18 cellular contexts compared by ENCODE assay signal in the genomic region with DNA sequence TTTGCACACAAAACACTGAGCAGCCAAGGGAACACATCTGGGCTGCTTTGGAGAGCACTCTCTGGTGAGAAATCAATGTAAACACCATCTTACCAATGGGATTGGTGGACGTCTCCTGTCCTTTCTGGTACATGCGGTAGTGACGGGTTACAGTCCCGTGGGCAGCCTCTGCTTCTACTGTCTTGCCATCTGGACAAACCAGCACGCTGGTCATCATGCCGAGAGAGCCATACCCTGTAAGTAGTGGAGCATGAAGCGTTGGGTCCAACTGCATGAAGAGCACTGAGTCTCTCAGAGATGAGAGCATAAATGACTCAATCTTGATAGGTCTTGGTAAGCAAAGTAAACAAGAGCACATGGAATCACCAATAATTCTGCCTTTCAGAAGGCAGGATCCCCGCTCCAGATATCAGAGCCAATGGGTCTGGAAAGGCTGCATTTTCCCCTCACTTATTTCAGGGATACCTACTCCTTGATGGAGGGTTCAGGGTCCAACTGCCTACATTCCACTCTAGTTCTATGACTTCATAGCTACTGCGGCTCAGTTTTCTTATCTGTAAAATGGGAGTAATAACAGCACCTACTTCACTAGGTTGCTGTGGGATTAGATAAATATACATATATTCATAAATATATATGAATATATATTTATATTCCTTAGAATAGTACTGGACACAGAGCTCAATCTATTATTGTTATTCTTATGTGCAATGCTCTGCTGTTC. TPM values are rescaled to one million over a fixed set of nuclear protein-coding genes. Genes with fewer than 3 reads are reported as not detected.
DNase-seq lines count a peak whose midpoint lies in the region; ATAC-seq, FAIRE-seq and TF ChIP-seq lines count a peak whose summit lies in the region.
"Had no signal": no experiment of that assay in that cellular context is flagged by ENCODE, and none has a peak within 500 bp of the region (broad histone marks: within the 10 kb centered on the region; RNA-seq: fewer than 3 reads in every experiment).

No MANE protein-coding gene starts in this region.

- H3K27ac Mint-ChIP-seq in nephron progenitor cell, result peak overlapping the region; percentile 14
- H3K27ac Mint-ChIP-seq: CD4-positive, alpha-beta T cell had no signal

- no peaks in the 10 kb centered on the region for H3K27me3 Mint-ChIP-seq in nephron progenitor cell (ENCODE audit: low read depth, poor library complexity)
- H3K27me3 Mint-ChIP-seq: CD4-positive, alpha-beta T cell had no signal

- H3K4me1 ChIP-seq in HepG2 (ENCODE audit: insufficient read depth, low read length) (peaks cover 20% of the 10 kb centered on the region), right lobe of liver (peaks cover 0 to 47% (median 5%) of the 10 kb centered on the region in 4 donors), hepatocyte (ENCODE audit: insufficient read depth) (peaks cover 7% of the 10 kb centered on the region), body of pancreas (peaks cover 5% of the 10 kb centered on the region)
- H3K4me1 ChIP-seq: BLaER1 treated with 17β-estradiol and CSF1 and Interleukin-3, amounts not matched to agents 10 nM and 100 nM; HAP-1 had no signal

- no peak for TF ChIP-seq CTCF in HepG2 (CRISPR knock-in tag; IDR thresholded peaks at IDR 0.05)
- no peak for TF ChIP-seq CTCF in right lobe of liver (IDR thresholded peaks at IDR 0.05)
- TF ChIP-seq CTCF in hepatocyte (IDR thresholded peaks at IDR 0.05; ENCODE audit: poor library complexity), result no peak
- no peak for TF ChIP-seq CTCF in nephron progenitor cell (IDR thresholded peaks at IDR 0.05)
- TF ChIP-seq CTCF in body of pancreas (IDR thresholded peaks at IDR 0.05), result no peak

- no peaks in the 10 kb centered on the region for H3K27me3 ChIP-seq in HepG2 (ENCODE audit: control insufficient read depth in 1 of 2, insufficient read depth in 2 of 2, low read length in 2 of 2)
- no peaks in the 10 kb centered on the region for H3K27me3 ChIP-seq in right lobe of liver
- H3K27me3 ChIP-seq in hepatocyte, result no peaks in the 10 kb centered on the region
- H3K27me3 ChIP-seq in body of pancreas, result no peaks in the 10 kb centered on the region
- H3K27me3 ChIP-seq: BLaER1 treated with 17β-estradiol and CSF1 and Interleukin-3, amounts not matched to agents 10 nM and 100 nM had no signal

- H2AFZ ChIP-seq in HepG2 (ENCODE audit: low read length), result no peak overlapping the region
- no peak overlapping the region for H2AFZ ChIP-seq in hepatocyte
- H2AFZ ChIP-seq: GM23248 had no signal

- over 99% methylated on average over 9 of the region's 9 CpGs for WGBS in HepG2 (ENCODE audit: low lambda C conversion rate)
- WGBS in right lobe of liver (ENCODE audit: insufficient coverage, low coverage, low lambda C conversion rate, missing lambda C conversion rate), result 84% methylated on average over 9 of the region's 9 CpGs
- 92% methylated on average over 9 of the region's 9 CpGs for WGBS in hepatocyte (ENCODE audit: low lambda C conversion rate, missing lambda C conversion rate)
- 94 to 95% methylated on average over 9 of the region's 9 CpGs for WGBS in body of pancreas, 2 donors

- BruUV-seq in HepG2 (replicated peaks; lab: Mats Ljungman, UMichigan), result no TSS peak

- in situ Hi-C loops in HepG2 (cut with HindIII; ENCODE audit: extremely low pct_ligation_motif_present, low pct_unique_long_range_greater_than_20kb), result no loop called here

- H3K27ac ChIP-seq in HepG2 (ENCODE audit: extremely low read length, insufficient read depth, low read length) (no peak overlapping the region), right lobe of liver (peak overlapping the region in 1 of 3 donors; percentile 3), hepatocyte (no peak overlapping the region), body of pancreas (no peak overlapping the region)
- H3K27ac ChIP-seq: BLaER1 treated with 17β-estradiol and CSF1 and Interleukin-3, amounts not matched to agents 10 nM and 100 nM; GM23248; HL-60 had no signal

- TF ChIP-seq POLR2A in HepG2 (IDR thresholded peaks at IDR 0.05; ENCODE audit: insufficient read depth in 1 of 2, low read depth in 2 of 2, low read length in 2 of 2) (0 out of 4 replicates have a peak, but pooled peaks of 1 of the 2 experiments have one; percentile 29), right lobe of liver (IDR thresholded peaks at IDR 0.05) (no peak), body of pancreas (IDR thresholded peaks at IDR 0.05) (no peak)

- intact Hi-C loops in HepG2 (cut with micrococcal nuclease; ENCODE audit: unreplicated experiment), result no loop called here
- intact Hi-C loops in right lobe of liver (cut with DNase I), result no loop called here
- intact Hi-C loops in body of pancreas (cut with DNase I), result no loop called here

- H3K9me3 ChIP-seq in HepG2 (ENCODE audit: low read length) (no peaks in the 10 kb centered on the region), right lobe of liver (no peaks in the 10 kb centered on the region), hepatocyte (ENCODE audit: low read depth) (no peaks in the 10 kb centered on the region), body of pancreas (no peaks in the 10 kb centered on the region)
- H3K9me3 ChIP-seq: BLaER1 treated with 17β-estradiol and CSF1 and Interleukin-3, amounts not matched to agents 10 nM and 100 nM; HAP-1 had no signal

- no peak overlapping the region for H3K9ac ChIP-seq in HepG2 (ENCODE audit: insufficient read depth, low read depth, low read length)
- H3K9ac ChIP-seq: BLaER1 treated with 17β-estradiol and CSF1 and Interleukin-3, amounts not matched to agents 10 nM and 100 nM; GM23248 had no signal

- DNase-seq in HepG2 (ENCODE audit: low spot score), result no peak
- no peak for DNase-seq in right lobe of liver
- no peak for DNase-seq in hepatocyte (ENCODE audit: low spot score)
- DNase-seq in nephron progenitor cell, result no peak
- DNase-seq in SHP77 treated with DMSO at 0.1 percent for 48 hours (lab: John Stamatoyannopoulos, UW), result no peak
- DNase-seq in body of pancreas, result no peak
- DNase-seq: ACHN; CD4-positive, alpha-beta T cell; DMS79; GM23248; IMR-90 had no signal

- TF ChIP-seq RAD21 in HepG2 (CRISPR knock-in tag; IDR thresholded peaks at IDR 0.05), result peak; percentile 13; the same call in 1 of the 2 replicates

- H3K79me2 ChIP-seq in HepG2 (ENCODE audit: insufficient read depth, low read length), result no peaks in the 10 kb centered on the region
- no peaks in the 10 kb centered on the region for H3K79me2 ChIP-seq in hepatocyte

- H3K4me3 ChIP-seq in HepG2 (replicated peaks in 1 of 3; ENCODE audit: insufficient read depth in 1 of 3, low read depth in 2 of 3, low read length in 3 of 3) (no peak overlapping the region), right lobe of liver (no peak overlapping the region), hepatocyte (no peak overlapping the region), body of pancreas (no peak overlapping the region)
- H3K4me3 ChIP-seq: BLaER1 treated with 17β-estradiol and CSF1 and Interleukin-3, amounts not matched to agents 10 nM and 100 nM; GM12878; GM23248; HAP-1 had no signal

- POLR2A ChIA-PET in HepG2 (lab: Yijun Ruan, JAX), result interaction anchor here (3.0 kb wide), 1 partner anchor 14 kb away, joined by 20 read pairs; the partner anchor contains the start of gene IDH1

- H3K4me1 Mint-ChIP-seq in nephron progenitor cell, result no peaks in the 10 kb centered on the region

- peaks cover 90% of the 10 kb centered on the region for H3K36me3 Mint-ChIP-seq in nephron progenitor cell (ENCODE audit: low read depth)

- FAIRE-seq in HepG2 (lab: Jason Lieb, UNC), result no peak
- FAIRE-seq: GM12878, GM18507 had no signal

- H3K4me2 ChIP-seq in HepG2 (ENCODE audit: low read depth, low read length) (no peak overlapping the region), hepatocyte (peak overlapping the region; percentile 24)
- H3K4me2 ChIP-seq: BLaER1 treated with 17β-estradiol and CSF1 and Interleukin-3, amounts not matched to agents 10 nM and 100 nM had no signal

- CTCF ChIA-PET in HepG2 (lab: Yijun Ruan, JAX; ENCODE audit: low intra/inter-chr PET ratio, low total read pairs), result no interaction called here

- H4K20me1 ChIP-seq in HepG2 (ENCODE audit: insufficient read depth, low read length) (no peaks in the 10 kb centered on the region), hepatocyte (ENCODE audit: insufficient read depth, poor library complexity, severe bottlenecking) (no peaks in the 10 kb centered on the region)
- H4K20me1 ChIP-seq: BLaER1 treated with 17β-estradiol and CSF1 and Interleukin-3, amounts not matched to agents 10 nM and 100 nM had no signal

- TF ChIP-seq EP300 in HepG2 (IDR thresholded peaks at IDR 0.05; ENCODE audit: low read depth in 2 of 2, low read length in 2 of 2) (no peak), HepG2 (CRISPR knock-in tag; IDR thresholded peaks at IDR 0.05; ENCODE audit: borderline replicate concordance) (no peak)

- H3K4me3 Mint-ChIP-seq in nephron progenitor cell, result no peak overlapping the region
- H3K4me3 Mint-ChIP-seq: CD4-positive, alpha-beta T cell had no signal

- peaks cover 4% of the 10 kb centered on the region for H3K9me3 Mint-ChIP-seq in nephron progenitor cell

- no peaks in the 10 kb centered on the region for H3K9me2 ChIP-seq in hepatocyte (replicated peaks; ENCODE audit: insufficient read depth)

- H3K36me3 ChIP-seq in HepG2 (replicated peaks in 1 of 2; ENCODE audit: control insufficient read depth in 1 of 2, insufficient read depth in 2 of 2, low read length in 2 of 2) (peaks cover 26 to 68% of the 10 kb centered on the region in 2 experiments), right lobe of liver (peaks cover 0 to 94% (median 24%) of the 10 kb centered on the region in 4 donors), hepatocyte (replicated peaks; ENCODE audit: insufficient read depth, low read depth) (no peaks in the 10 kb centered on the region), body of pancreas (replicated peaks in 1 of 2; ENCODE audit: insufficient read depth in 1 of 2, low read depth in 2 of 2) (peaks cover 0 to 16% of the 10 kb centered on the region in 2 donors)

- ATAC-seq in HepG2 (no peak), right lobe of liver (no peak), body of pancreas (no peak), HG02678 (IDR thresholded peaks at IDR 0.05; ENCODE audit: unreplicated experiment) (no peak)
- ATAC-seq: GM12878 had no signal

RNA-seq across cellular contexts. Expression of gene IDH1, which starts 14.9 kb away (rescaled TPM):
- total RNA-seq in HepG2 (2016; rRNA removed; fragmentation: Illumina TruSeq; extraction: Trizol) (1,077 and 1,654 TPM in 2 replicates), right lobe of liver (100 to 1,000 TPM; 147 to 682 (median 184) TPM), hepatocyte (404 and 411 TPM in 2 replicates), body of pancreas (10 to 100 TPM; 28.7 to 50.6 TPM)
- total RNA-seq in HepG2 (2016; cell fraction: cytosol; rRNA removed; fragmentation: Illumina TruSeq; extraction: Trizol; ENCODE audit: low read depth), result 96.9 and 104 TPM in 2 replicates
- 1,083 and 1,679 TPM in 2 replicates for total RNA-seq in HepG2 (2016; cell fraction: insoluble cytoplasmic fraction; rRNA removed; fragmentation: Illumina TruSeq; extraction: Trizol)
- 314 and 331 TPM in 2 replicates for total RNA-seq in HepG2 (2016; cell fraction: membrane; rRNA removed; fragmentation: Illumina TruSeq; extraction: Trizol)
- total RNA-seq in HepG2 (2016; cell fraction: nucleus; rRNA removed; fragmentation: Illumina TruSeq; extraction: Trizol), result 500 TPM in 2 replicates
- polyA plus RNA-seq in HepG2 (2011; rRNA removed) (258 and 312 TPM in 2 replicates), hepatocyte (235 and 263 TPM in 2 replicates)
- 157 and 214 TPM in 2 replicates for polyA plus RNA-seq in HepG2 (2011; cell fraction: cytosol; rRNA removed)
- 167 and 204 TPM in 2 replicates for polyA plus RNA-seq in HepG2 (2011; cell fraction: nucleus; rRNA removed)
- polyA plus RNA-seq in HepG2 (2012), result 217 and 288 TPM in 2 replicates
- 73.2 and 78.3 TPM in 2 replicates for polyA plus RNA-seq in HepG2 (2016; cell fraction: cytosol; fragmentation: Illumina TruSeq; extraction: Trizol; ENCODE audit: low read depth)
- polyA plus RNA-seq in HepG2 (2016; cell fraction: insoluble cytoplasmic fraction; fragmentation: Illumina TruSeq; extraction: Trizol; ENCODE audit: low read depth), result 1,387 and 1,488 TPM in 2 replicates
- 191 and 213 TPM in 2 replicates for polyA plus RNA-seq in HepG2 (2016; cell fraction: membrane; fragmentation: Illumina TruSeq; extraction: Trizol; ENCODE audit: low read depth)
- 593 and 621 TPM in 2 replicates for polyA plus RNA-seq in HepG2 (2016; cell fraction: nucleus; fragmentation: Illumina TruSeq; extraction: Trizol; ENCODE audit: insufficient read depth, low read depth)
- 68.1 and 135 TPM in 2 replicates for polyA minus RNA-seq in HepG2 (2011; rRNA and poly(A)+ RNA removed; ENCODE audit: low replicate concordance)
- 164 and 173 TPM in 2 replicates for polyA minus RNA-seq in HepG2 (2011; cell fraction: cytosol; rRNA and poly(A)+ RNA removed)
- 247 and 293 TPM in 2 replicates for polyA minus RNA-seq in HepG2 (2011; cell fraction: nucleus; rRNA and poly(A)+ RNA removed)

RNA-seq across cellular contexts. Expression of gene PIKFYVE, which starts 26.1 kb away (rescaled TPM):
- 21.7 and 24.4 TPM in 2 replicates for total RNA-seq in HepG2 (2016; rRNA removed; fragmentation: Illumina TruSeq; extraction: Trizol)
- total RNA-seq in HepG2 (2016; cell fraction: cytosol; rRNA removed; fragmentation: Illumina TruSeq; extraction: Trizol; ENCODE audit: low read depth), result 5.9 and 6.9 TPM in 2 replicates
- total RNA-seq in HepG2 (2016; cell fraction: insoluble cytoplasmic fraction; rRNA removed; fragmentation: Illumina TruSeq; extraction: Trizol), result 20.5 and 24.0 TPM in 2 replicates
- 7.4 and 8.2 TPM in 2 replicates for total RNA-seq in HepG2 (2016; cell fraction: membrane; rRNA removed; fragmentation: Illumina TruSeq; extraction: Trizol)
- total RNA-seq in HepG2 (2016; cell fraction: nucleus; rRNA removed; fragmentation: Illumina TruSeq; extraction: Trizol), result 33.7 and 38.5 TPM in 2 replicates
- 15.8 and 20.2 TPM in 2 replicates for polyA plus RNA-seq in HepG2 (2011; rRNA removed)
- 7.0 and 10.6 TPM in 2 replicates for polyA plus RNA-seq in HepG2 (2011; cell fraction: cytosol; rRNA removed)
- polyA plus RNA-seq in HepG2 (2011; cell fraction: nucleus; rRNA removed), result 21.3 and 21.9 TPM in 2 replicates
- 13.3 and 15.2 TPM in 2 replicates for polyA plus RNA-seq in HepG2 (2012)
- 0.29 and 0.55 TPM in 2 replicates for polyA plus RNA-seq in HepG2 (2016; cell fraction: cytosol; fragmentation: Illumina TruSeq; extraction: Trizol; ENCODE audit: low read depth)
- polyA plus RNA-seq in HepG2 (2016; cell fraction: insoluble cytoplasmic fraction; fragmentation: Illumina TruSeq; extraction: Trizol; ENCODE audit: low read depth), result 11.0 and 11.9 TPM in 2 replicates
- 1.1 and 1.2 TPM in 2 replicates for polyA plus RNA-seq in HepG2 (2016; cell fraction: membrane; fragmentation: Illumina TruSeq; extraction: Trizol; ENCODE audit: low read depth)
- polyA plus RNA-seq in HepG2 (2016; cell fraction: nucleus; fragmentation: Illumina TruSeq; extraction: Trizol; ENCODE audit: insufficient read depth, low read depth), result 25.9 and 28.2 TPM in 2 replicates
- polyA minus RNA-seq in HepG2 (2011; rRNA and poly(A)+ RNA removed; ENCODE audit: low replicate concordance), result 27.0 and 45.7 TPM in 2 replicates
- polyA minus RNA-seq in HepG2 (2011; cell fraction: cytosol; rRNA and poly(A)+ RNA removed), result 23.4 and 27.2 TPM in 2 replicates
- 130 and 131 TPM in 2 replicates for polyA minus RNA-seq in HepG2 (2011; cell fraction: nucleus; rRNA and poly(A)+ RNA removed)
- total RNA-seq in right lobe of liver, result 10 to 100 TPM; 10.7 to 16.0 (median 13.2) TPM
- total RNA-seq in hepatocyte, result 30.3 and 30.7 TPM in 2 replicates
- 6.1 and 7.3 TPM in 2 replicates for polyA plus RNA-seq in hepatocyte
- 10 to 100 TPM; 23.9 to 27.7 TPM for total RNA-seq in body of pancreas

RNA-seq across cellular contexts. Expression of gene C2orf80, which starts 50.1 kb away (rescaled TPM):
- total RNA-seq in HepG2 (2016; rRNA removed; fragmentation: Illumina TruSeq; extraction: Trizol) (not detected in 2 replicates), right lobe of liver (not detected), hepatocyte (not detected in 2 replicates), body of pancreas (not detected)
- total RNA-seq in HepG2 (2016; cell fraction: cytosol; rRNA removed; fragmentation: Illumina TruSeq; extraction: Trizol; ENCODE audit: low read depth), result not detected in 2 replicates
- total RNA-seq in HepG2 (2016; cell fraction: insoluble cytoplasmic fraction; rRNA removed; fragmentation: Illumina TruSeq; extraction: Trizol), result not detected in 2 replicates
- not detected in 2 replicates for total RNA-seq in HepG2 (2016; cell fraction: membrane; rRNA removed; fragmentation: Illumina TruSeq; extraction: Trizol)
- total RNA-seq in HepG2 (2016; cell fraction: nucleus; rRNA removed; fragmentation: Illumina TruSeq; extraction: Trizol), result not detected in 2 replicates
- polyA plus RNA-seq in HepG2 (2011; rRNA removed) (not detected in 2 replicates), hepatocyte (not detected in 2 replicates)
- not detected in 2 replicates for polyA plus RNA-seq in HepG2 (2011; cell fraction: cytosol; rRNA removed)
- polyA plus RNA-seq in HepG2 (2011; cell fraction: nucleus; rRNA removed), result not detected in 2 replicates
- polyA plus RNA-seq in HepG2 (2012), result not detected in 2 replicates
- not detected in 2 replicates for polyA plus RNA-seq in HepG2 (2016; cell fraction: cytosol; fragmentation: Illumina TruSeq; extraction: Trizol; ENCODE audit: low read depth)
- polyA plus RNA-seq in HepG2 (2016; cell fraction: insoluble cytoplasmic fraction; fragmentation: Illumina TruSeq; extraction: Trizol; ENCODE audit: low read depth), result not detected in 2 replicates
- polyA plus RNA-seq in HepG2 (2016; cell fraction: membrane; fragmentation: Illumina TruSeq; extraction: Trizol; ENCODE audit: low read depth), result not detected in 2 replicates
- not detected in 2 replicates for polyA plus RNA-seq in HepG2 (2016; cell fraction: nucleus; fragmentation: Illumina TruSeq; extraction: Trizol; ENCODE audit: insufficient read depth, low read depth)
- polyA minus RNA-seq in HepG2 (2011; rRNA and poly(A)+ RNA removed; ENCODE audit: low replicate concordance), result not detected in 2 replicates
- polyA minus RNA-seq in HepG2 (2011; cell fraction: cytosol; rRNA and poly(A)+ RNA removed), result not detected in 2 replicates
- polyA minus RNA-seq in HepG2 (2011; cell fraction: nucleus; rRNA and poly(A)+ RNA removed), result not detected in 2 replicates
- total RNA-seq: A172; CD4-positive, alpha-beta T cell; GM12878; GM23248; IMR-90 had no signal
- polyA plus RNA-seq: GM12878, GM23248, IMR-90 had no signal
